Comparison of ENCODE assay signal across 23 cellular contexts in genomic region chr14:79021756-79022155, GRCh38.
"Had no signal": no experiment of that assay in that cellular context is flagged by ENCODE, and none has a peak within 500 bp of the region (broad histone marks: within the 10 kb centered on the region; RNA-seq: fewer than 3 reads in every experiment).

No MANE protein-coding gene starts in this region.

- H3K27me3 ChIP-seq: left lung, ovary, spleen, tibial nerve, vagina had no signal

- H3K27ac ChIP-seq: left lung, lower lobe of right lung, ovary, spleen, tibial nerve, vagina had no signal

- ATAC-seq: left colon; left lung; lower lobe of right lung; natural killer cell; right cardiac atrium; sciatic nerve; stimulated activated effector memory CD8-positive, alpha-beta T cell treated with anti-CD3 and anti-CD28 coated beads, Interleukin-12 subunit alpha, Interleukin-12 subunit beta, amount 100 ng/mL, for 72 hours had no signal

- DNase-seq: hippocampal formation; immature natural killer cell; kidney; left colon; left lung; lower lobe of right lung; mammary epithelial cell; mesenchymal stem cell; naive B cell; natural killer cell; ovary; retina; right cardiac atrium; small intestine; spleen; stimulated activated CD4-positive, alpha-beta T cell treated with anti-CD3 and anti-CD28 coated beads, Interleukin-4, amount 100 ng/mL, for 24 hours; stimulated activated naive CD4-positive, alpha-beta T cell; substantia nigra had no signal

- FAIRE-seq: islet of Langerhans, kidney, small intestine had no signal

- H3K4me3 ChIP-seq: left lung, lower lobe of right lung, ovary, spleen, tibial nerve, vagina had no signal
